Comparison of ENCODE assay signal across 29 cellular contexts in genomic region chr3:154510780-154511179, GRCh38.
"Had no signal": no experiment of that assay in that cellular context is flagged by ENCODE, and none has a peak within 500 bp of the region (broad histone marks: within the 10 kb centered on the region; RNA-seq: fewer than 3 reads in every experiment).

No MANE protein-coding gene starts in this region.

- H3K4me1 Mint-ChIP-seq: activated CD8-positive, alpha-beta memory T cell treated with anti-CD3 and anti-CD28 coated beads, Interleukin-2, amount 10 ng/mL, durations not matched to agents 7 days and 5 days; naive thymus-derived CD4-positive, alpha-beta T cell; neural crest cell; stimulated activated memory B cell treated with anti-CD40 and anti-IgM and Interleukin-4, amounts not matched to agents 10 μg/mL and 1 μg/mL and 100 μg/mL, for 72 hours had no signal

- H3K4me3 ChIP-seq: adrenal gland, ascending aorta, lower lobe of right lung, stomach, suprapubic skin, transverse colon, vagina had no signal

- DNase-seq: activated CD4-positive, alpha-beta T cell treated with anti-CD3 and anti-CD28 coated beads, Interleukin-2, amount 10 ng/mL, durations not matched to agents 7 days and 5 days; activated CD4-positive, CD25-positive, alpha-beta regulatory T cell treated with anti-CD3 and anti-CD28 coated beads, Interleukin-2, amount 50 U/mL, for 72 hours; activated CD8-positive, alpha-beta memory T cell treated with anti-CD3 and anti-CD28 coated beads, Interleukin-2, amount 10 ng/mL, durations not matched to agents 7 days and 5 days; activated CD8-positive, alpha-beta T cell treated with anti-CD3 and anti-CD28 coated beads for 36 hours; adrenal gland; brain microvascular endothelial cell; caudate nucleus; effector CD4-positive, alpha-beta T cell; erythroblast; foreskin keratinocyte; lower lobe of right lung; naive thymus-derived CD4-positive, alpha-beta T cell; posterior cingulate gyrus; small intestine; stomach; transverse colon; WERI-Rb-1 had no signal

- H3K27ac Mint-ChIP-seq: activated CD4-positive, alpha-beta T cell treated with anti-CD3 and anti-CD28 coated beads, Interleukin-2, amount 10 ng/mL, durations not matched to agents 7 days and 5 days; activated CD8-positive, alpha-beta memory T cell treated with anti-CD3 and anti-CD28 coated beads, Interleukin-2, amount 10 ng/mL, durations not matched to agents 7 days and 5 days; activated CD8-positive, alpha-beta T cell treated with anti-CD3 and anti-CD28 coated beads for 36 hours; activated naive CD8-positive, alpha-beta T cell; activated T-helper 1 cell treated with anti-CD3 and anti-CD28 coated beads, Interleukin-12 subunit alpha, Interleukin-12 subunit beta, Interleukin-2, Interleukin-4 antibody, amounts not matched to agents 30 ng/mL and 10 ng/mL and 1 ng/mL, durations not matched to agents 14 hours and 24 hours and 36 hours; dendritic cell treated with granulocyte-macrophage colony-stimulating factor and Interleukin-4, amounts not matched to agents 40 ng/mL and 50 ng/mL, for 4 days; naive thymus-derived CD4-positive, alpha-beta T cell; stimulated activated memory B cell treated with anti-CD40 and anti-IgM and Interleukin-4, amounts not matched to agents 10 μg/mL and 1 μg/mL and 100 μg/mL, for 72 hours had no signal

- H3K27ac ChIP-seq: adrenal gland, ascending aorta, brain microvascular endothelial cell, foreskin keratinocyte, lower lobe of right lung, stomach, suprapubic skin, transverse colon, vagina, WERI-Rb-1 had no signal

- H3K36me3 ChIP-seq: adrenal gland, ascending aorta, brain microvascular endothelial cell, lower lobe of right lung, stomach, suprapubic skin, transverse colon, vagina, WERI-Rb-1 had no signal

- H3K9me3 ChIP-seq: adrenal gland, ascending aorta, lower lobe of right lung, stomach, suprapubic skin, transverse colon, vagina had no signal

- H3K4me1 ChIP-seq: adrenal gland, ascending aorta, foreskin keratinocyte, lower lobe of right lung, stomach, suprapubic skin, transverse colon, vagina had no signal

- H3K4me3 Mint-ChIP-seq: activated CD4-positive, alpha-beta T cell treated with anti-CD3 and anti-CD28 coated beads, Interleukin-2, amount 10 ng/mL, durations not matched to agents 7 days and 5 days; activated CD8-positive, alpha-beta memory T cell treated with anti-CD3 and anti-CD28 coated beads, Interleukin-2, amount 10 ng/mL, durations not matched to agents 7 days and 5 days; activated CD8-positive, alpha-beta T cell treated with anti-CD3 and anti-CD28 coated beads for 36 hours; activated naive CD8-positive, alpha-beta T cell; activated T-helper 1 cell treated with anti-CD3 and anti-CD28 coated beads, Interleukin-12 subunit alpha, Interleukin-12 subunit beta, Interleukin-2, Interleukin-4 antibody, amounts not matched to agents 30 ng/mL and 10 ng/mL and 1 ng/mL, durations not matched to agents 14 hours and 24 hours and 36 hours; dendritic cell treated with granulocyte-macrophage colony-stimulating factor and Interleukin-4, amounts not matched to agents 40 ng/mL and 50 ng/mL, for 4 days; naive thymus-derived CD4-positive, alpha-beta T cell; neural crest cell; stimulated activated memory B cell treated with anti-CD40 and anti-IgM and Interleukin-4, amounts not matched to agents 10 μg/mL and 1 μg/mL and 100 μg/mL, for 72 hours had no signal

- H3K36me3 Mint-ChIP-seq: activated CD8-positive, alpha-beta memory T cell treated with anti-CD3 and anti-CD28 coated beads, Interleukin-2, amount 10 ng/mL, durations not matched to agents 7 days and 5 days; activated naive CD8-positive, alpha-beta T cell; stimulated activated memory B cell treated with anti-CD40 and anti-IgM and Interleukin-4, amounts not matched to agents 10 μg/mL and 1 μg/mL and 100 μg/mL, for 72 hours had no signal

- ATAC-seq: activated CD8-positive, alpha-beta memory T cell treated with anti-CD3 and anti-CD28 coated beads, Interleukin-2, amount 10 ng/mL, durations not matched to agents 7 days and 5 days; activated CD8-positive, alpha-beta T cell treated with anti-CD3 and anti-CD28 coated beads for 36 hours; foreskin keratinocyte; left lobe of liver; lower lobe of right lung; naive thymus-derived CD4-positive, alpha-beta T cell; sciatic nerve; stimulated activated memory B cell treated with anti-CD40 and anti-IgM and Interleukin-4, amounts not matched to agents 10 μg/mL and 1 μg/mL and 100 μg/mL, for 72 hours had no signal

- H3K27me3 ChIP-seq: adrenal gland, ascending aorta, brain microvascular endothelial cell, foreskin keratinocyte, stomach, suprapubic skin, transverse colon, vagina had no signal

- H3K9me3 Mint-ChIP-seq: activated CD4-positive, alpha-beta T cell treated with anti-CD3 and anti-CD28 coated beads, Interleukin-2, amount 10 ng/mL, durations not matched to agents 7 days and 5 days; activated CD8-positive, alpha-beta T cell treated with anti-CD3 and anti-CD28 coated beads for 36 hours; activated T-helper 1 cell treated with anti-CD3 and anti-CD28 coated beads, Interleukin-12 subunit alpha, Interleukin-12 subunit beta, Interleukin-2, Interleukin-4 antibody, amounts not matched to agents 30 ng/mL and 10 ng/mL and 1 ng/mL, durations not matched to agents 14 hours and 24 hours and 36 hours; stimulated activated memory B cell treated with anti-CD40 and anti-IgM and Interleukin-4, amounts not matched to agents 10 μg/mL and 1 μg/mL and 100 μg/mL, for 72 hours had no signal

- H3K27me3 Mint-ChIP-seq: activated CD4-positive, alpha-beta T cell treated with anti-CD3 and anti-CD28 coated beads, Interleukin-2, amount 10 ng/mL, durations not matched to agents 7 days and 5 days; activated CD8-positive, alpha-beta memory T cell treated with anti-CD3 and anti-CD28 coated beads, Interleukin-2, amount 10 ng/mL, durations not matched to agents 7 days and 5 days; activated CD8-positive, alpha-beta T cell treated with anti-CD3 and anti-CD28 coated beads for 36 hours; activated naive CD8-positive, alpha-beta T cell; dendritic cell treated with granulocyte-macrophage colony-stimulating factor and Interleukin-4, amounts not matched to agents 40 ng/mL and 50 ng/mL, for 4 days; stimulated activated memory B cell treated with anti-CD40 and anti-IgM and Interleukin-4, amounts not matched to agents 10 μg/mL and 1 μg/mL and 100 μg/mL, for 72 hours had no signal

- FAIRE-seq: endometrium, small intestine, TTC549 had no signal
